Comparison of ENCODE assay signal across 8 cellular contexts in genomic region chr1:208203127-208203847, GRCh38. TPM values are rescaled to one million over a fixed set of nuclear protein-coding genes. Genes with fewer than 3 reads are reported as not detected.
DNase-seq lines count a peak whose midpoint lies in the region; ATAC-seq, FAIRE-seq and TF ChIP-seq lines count a peak whose summit lies in the region.

No MANE protein-coding gene starts in this region.

- peak overlapping the region; percentile 78 for H3K4me2 ChIP-seq in astrocyte (ENCODE audit: low read length)
- peak overlapping the region; percentile 69 for H3K4me2 ChIP-seq in HepG2 (ENCODE audit: low read depth, low read length)

- 21% methylated on average over 6 of the region's 13 CpGs for WGBS in HepG2 (ENCODE audit: low lambda C conversion rate)

- TF ChIP-seq EP300 in HepG2 (IDR thresholded peaks at IDR 0.05; ENCODE audit: low read depth in 2 of 2, low read length in 2 of 2) (no peak; a peak in 1 of 4 replicates), HepG2 (CRISPR knock-in tag; IDR thresholded peaks at IDR 0.05; ENCODE audit: borderline replicate concordance) (no peak; the same call in 1 of the 2 replicates)

- intact Hi-C loops in HepG2 (cut with micrococcal nuclease; ENCODE audit: unreplicated experiment) = no loop called here

- H3K4me3 Mint-ChIP-seq in astrocyte (ENCODE audit: unreplicated experiment) (no peak overlapping the region), type B pancreatic cell (peak overlapping the region; percentile 21)

- no peak for TF ChIP-seq POLR2A in HepG2 (IDR thresholded peaks at IDR 0.05; ENCODE audit: insufficient read depth in 1 of 2, low read depth in 2 of 2, low read length in 2 of 2)

- H3K27me3 Mint-ChIP-seq in astrocyte (ENCODE audit: low read depth, unreplicated experiment) (no peaks in the 10 kb centered on the region), type B pancreatic cell (no peaks in the 10 kb centered on the region)

- ATAC-seq in HepG2 = peak; percentile 80
- no peak for ATAC-seq in activated CD4-positive, CD25-positive, alpha-beta regulatory T cell treated with anti-CD3 and anti-CD28 coated beads, Interleukin-2, amount 50 U/mL, for 24 hours

- H3K9me3 Mint-ChIP-seq in astrocyte (ENCODE audit: unreplicated experiment) (no peaks in the 10 kb centered on the region), type B pancreatic cell (no peaks in the 10 kb centered on the region)

- H3K79me2 ChIP-seq in astrocyte (ENCODE audit: insufficient read depth, low read length) (no peaks in the 10 kb centered on the region), HepG2 (ENCODE audit: insufficient read depth, low read length) (no peaks in the 10 kb centered on the region)

- no peaks in the 10 kb centered on the region for H3K9me3 ChIP-seq in astrocyte (ENCODE audit: insufficient read depth, low read depth, low read length)
- no peaks in the 10 kb centered on the region for H3K9me3 ChIP-seq in HepG2 (ENCODE audit: low read length)

- peak overlapping the region; percentile 39 for H3K9ac ChIP-seq in astrocyte (ENCODE audit: low read length)
- no peak overlapping the region for H3K9ac ChIP-seq in HepG2 (ENCODE audit: insufficient read depth, low read depth, low read length)

- no TSS peak for BruUV-seq in HepG2 (replicated peaks; lab: Mats Ljungman, UMichigan)

- H3K4me3 ChIP-seq in astrocyte (ENCODE audit: insufficient read depth, low read depth, low read length) (peak overlapping the region; percentile 0), HepG2 (replicated peaks in 1 of 3; ENCODE audit: insufficient read depth in 1 of 3, low read depth in 2 of 3, low read length in 3 of 3) (peak overlapping the region in 2 of 3 experiments; percentile 12 to 50; a peak in 2 of 6 replicates)

- POLR2A ChIA-PET in HepG2 (lab: Yijun Ruan, JAX) = interaction anchor here (0.8 to 1.5 kb wide), 8 partner anchors 22 to 84 kb away, joined by 3 to 7 read pairs (median 3); partner anchors contain the start of gene PLXNA2

- FAIRE-seq in astrocyte (lab: Jason Lieb, UNC) (no peak), HepG2 (lab: Jason Lieb, UNC) (peak; percentile 60)

- TF ChIP-seq RAD21 in HepG2 (CRISPR knock-in tag; IDR thresholded peaks at IDR 0.05) = no peak

- H3K36me3 Mint-ChIP-seq in astrocyte (ENCODE audit: low read depth, unreplicated experiment) = no peaks in the 10 kb centered on the region
- peaks cover 43% of the 10 kb centered on the region for H3K36me3 Mint-ChIP-seq in type B pancreatic cell

- CTCF ChIA-PET in HepG2 (lab: Yijun Ruan, JAX; ENCODE audit: low intra/inter-chr PET ratio, low total read pairs) = no interaction called here

- in situ Hi-C loops in HepG2 (cut with HindIII; ENCODE audit: extremely low pct_ligation_motif_present, low pct_unique_long_range_greater_than_20kb) = no loop called here
- in situ Hi-C loops in G401 (cut with HindIII; ENCODE audit: low sequenced_read_pairs) = no loop called here
- in situ Hi-C loops in KBM-7 (cut with MboI; ENCODE audit: low pct_unique_long_range_greater_than_20kb, low sequenced_read_pairs) = no loop called here

- peaks cover 52% of the 10 kb centered on the region for H3K4me1 ChIP-seq in astrocyte (ENCODE audit: insufficient read depth, low read length)
- peaks cover 59% of the 10 kb centered on the region for H3K4me1 ChIP-seq in HepG2 (ENCODE audit: insufficient read depth, low read length)

- no peaks in the 10 kb centered on the region for H3K36me3 ChIP-seq in astrocyte (ENCODE audit: insufficient read depth, low read length)
- H3K36me3 ChIP-seq in HepG2 (replicated peaks in 1 of 2; ENCODE audit: control insufficient read depth in 1 of 2, insufficient read depth in 2 of 2, low read length in 2 of 2) = no peaks in the 10 kb centered on the region

- TF ChIP-seq CTCF in astrocyte (IDR thresholded peaks at IDR 0.05; ENCODE audit: insufficient read depth, low read depth, low read length) (no peak), HepG2 (CRISPR knock-in tag; IDR thresholded peaks at IDR 0.05) (no peak), type B pancreatic cell (conservative IDR thresholded peaks at IDR 0.05) (no peak)

- H3K27me3 ChIP-seq in astrocyte (ENCODE audit: insufficient read depth, low read length) (no peaks in the 10 kb centered on the region), HepG2 (ENCODE audit: control insufficient read depth in 1 of 2, insufficient read depth in 2 of 2, low read length in 2 of 2) (no peaks in the 10 kb centered on the region)

- DNase-seq in NCI-H1930 (lab: John Stamatoyannopoulos, UW) (peak; percentile 30 to 69), astrocyte (ENCODE audit: low read depth) (peak; percentile 84), HepG2 (ENCODE audit: low spot score) (peak; percentile 79), type B pancreatic cell (ENCODE audit: extremely low spot score, unreplicated experiment) (no peak), G401 (ENCODE audit: low spot score) (no peak), NOMO-1 (lab: John Stamatoyannopoulos, UW; ENCODE audit: unreplicated experiment in 2 of 2) (no peak), KBM-7 (no peak)

- peak overlapping the region; percentile 48 for H3K27ac Mint-ChIP-seq in astrocyte (ENCODE audit: unreplicated experiment)
- no peak overlapping the region for H3K27ac Mint-ChIP-seq in type B pancreatic cell

- peak overlapping the region; percentile 82 for H3K27ac ChIP-seq in astrocyte (ENCODE audit: low read depth, low read length)
- peak overlapping the region; percentile 9 for H3K27ac ChIP-seq in HepG2 (ENCODE audit: extremely low read length, insufficient read depth, low read length)

- peak overlapping the region; percentile 41 for H2AFZ ChIP-seq in astrocyte (ENCODE audit: low read depth, low read length)
- no peak overlapping the region for H2AFZ ChIP-seq in HepG2 (ENCODE audit: low read length)

- H3K4me1 Mint-ChIP-seq in astrocyte (ENCODE audit: low read depth, unreplicated experiment) (peaks cover 31% of the 10 kb centered on the region), type B pancreatic cell (ENCODE audit: unreplicated experiment) (peaks cover 47% of the 10 kb centered on the region)

- H4K20me1 ChIP-seq in astrocyte (ENCODE audit: insufficient read depth, low read length) (no peaks in the 10 kb centered on the region), HepG2 (ENCODE audit: insufficient read depth, low read length) (no peaks in the 10 kb centered on the region)

TF ChIP-seq in HepG2, 621 proteins besides CTCF, POLR2A, EP300 and RAD21 (continues in another document):
- TF ChIP-seq SCMH1 (CRISPR knock-in tag; IDR thresholded peaks at IDR 0.05; ENCODE audit: borderline replicate concordance) = no peak
- 0 out of 2 replicates have a peak, but pooled peaks have one; percentile 26 for TF ChIP-seq MAZ (IDR thresholded peaks at IDR 0.05; ENCODE audit: borderline replicate concordance, low read depth, low read length)
- 0 out of 2 replicates have a peak, but pooled peaks have one; percentile 39 for TF ChIP-seq MAZ (CRISPR knock-in tag; IDR thresholded peaks at IDR 0.05; ENCODE audit: low read depth)
- TF ChIP-seq ZKSCAN5 (CRISPR knock-in tag; IDR thresholded peaks at IDR 0.05) = no peak
- peak; percentile 63; the same call in 1 of the 2 replicates for TF ChIP-seq HDAC1 (CRISPR knock-in tag; IDR thresholded peaks at IDR 0.05)
- peak; percentile 54; the same call in 1 of the 2 replicates for TF ChIP-seq ZMYM2 (CRISPR knock-in tag; IDR thresholded peaks at IDR 0.05)
- no peak for TF ChIP-seq ZMYM4 (CRISPR knock-in tag; IDR thresholded peaks at IDR 0.05)
- peak; percentile 63; the same call in 1 of the 2 replicates for TF ChIP-seq ESRRA (CRISPR knock-in tag; IDR thresholded peaks at IDR 0.05; ENCODE audit: low read depth)
- TF ChIP-seq KMT2B (CRISPR knock-in tag; IDR thresholded peaks at IDR 0.05) = no peak
- TF ChIP-seq IKZF4 (CRISPR knock-in tag; IDR thresholded peaks at IDR 0.05; ENCODE audit: borderline replicate concordance, low read depth, not compliant biosample characterization) = no peak
- 0 out of 2 replicates have a peak, but pooled peaks have one; percentile 19 for TF ChIP-seq ZBTB7A (CRISPR knock-in tag; IDR thresholded peaks at IDR 0.05)

RNA-seq across cellular contexts. Expression of gene PLXNA2, which starts 40.9 kb away (rescaled TPM):
- 16.3 and 17.7 TPM in 2 replicates for total RNA-seq in astrocyte
- total RNA-seq in HepG2 (2016; rRNA removed; fragmentation: Illumina TruSeq; extraction: Trizol) = 0.24 and 1.1 TPM in 2 replicates
- under 0.01 and 0.18 TPM in 2 replicates for total RNA-seq in HepG2 (2016; cell fraction: cytosol; rRNA removed; fragmentation: Illumina TruSeq; extraction: Trizol; ENCODE audit: low read depth)
- 0.22 and 0.71 TPM in 2 replicates for total RNA-seq in HepG2 (2016; cell fraction: insoluble cytoplasmic fraction; rRNA removed; fragmentation: Illumina TruSeq; extraction: Trizol)
- total RNA-seq in HepG2 (2016; cell fraction: membrane; rRNA removed; fragmentation: Illumina TruSeq; extraction: Trizol) = 0.28 and 0.49 TPM in 2 replicates
- total RNA-seq in HepG2 (2016; cell fraction: nucleus; rRNA removed; fragmentation: Illumina TruSeq; extraction: Trizol) = 1.5 and 1.9 TPM in 2 replicates
- polyA plus RNA-seq in HepG2 (2011; rRNA removed) = 2.1 TPM in 2 replicates
- polyA plus RNA-seq in HepG2 (2011; cell fraction: cytosol; rRNA removed) = 0.59 and 1.1 TPM in 2 replicates
- 8.7 and 12.0 TPM in 2 replicates for polyA plus RNA-seq in HepG2 (2011; cell fraction: nucleus; rRNA removed)
- 1.0 and 1.7 TPM in 2 replicates for polyA plus RNA-seq in HepG2 (2012)
- polyA plus RNA-seq in HepG2 (2016; cell fraction: cytosol; fragmentation: Illumina TruSeq; extraction: Trizol; ENCODE audit: low read depth) = 0.03 and 0.07 TPM in 2 replicates
- 0.33 and 0.36 TPM in 2 replicates for polyA plus RNA-seq in HepG2 (2016; cell fraction: insoluble cytoplasmic fraction; fragmentation: Illumina TruSeq; extraction: Trizol; ENCODE audit: low read depth)
- polyA plus RNA-seq in HepG2 (2016; cell fraction: membrane; fragmentation: Illumina TruSeq; extraction: Trizol; ENCODE audit: low read depth) = 0.17 and 0.33 TPM in 2 replicates
- polyA plus RNA-seq in HepG2 (2016; cell fraction: nucleus; fragmentation: Illumina TruSeq; extraction: Trizol; ENCODE audit: insufficient read depth, low read depth) = 3.2 and 3.4 TPM in 2 replicates
- polyA minus RNA-seq in HepG2 (2011; rRNA and poly(A)+ RNA removed; ENCODE audit: low replicate concordance) = 6.7 and 14.5 TPM in 2 replicates
- polyA minus RNA-seq in HepG2 (2011; cell fraction: cytosol; rRNA and poly(A)+ RNA removed) = 1.8 and 3.3 TPM in 2 replicates
- 7.1 and 8.1 TPM in 2 replicates for polyA minus RNA-seq in HepG2 (2011; cell fraction: nucleus; rRNA and poly(A)+ RNA removed)
- 80.1 and 120 TPM in 2 replicates for total RNA-seq in type B pancreatic cell (ENCODE audit: low replicate concordance)
- 0.55 and 0.92 TPM in 2 replicates for total RNA-seq in G401 (2014; rRNA removed; shearing (Covaris generic))

Comparison
In these comparisons a context has a peak if more than half of its experiments do, and no peak if none do; other contexts are left out.
1. DNase-seq: peak in NCI-H1930 (2 of 2), astrocyte (single experiment) and HepG2 (single experiment); none in type B pancreatic cell (single experiment), G401 (single experiment), NOMO-1 (0 of 2) and KBM-7 (single experiment).